Comparison of ENCODE assay signal across 10 cellular contexts in the genomic region with DNA sequence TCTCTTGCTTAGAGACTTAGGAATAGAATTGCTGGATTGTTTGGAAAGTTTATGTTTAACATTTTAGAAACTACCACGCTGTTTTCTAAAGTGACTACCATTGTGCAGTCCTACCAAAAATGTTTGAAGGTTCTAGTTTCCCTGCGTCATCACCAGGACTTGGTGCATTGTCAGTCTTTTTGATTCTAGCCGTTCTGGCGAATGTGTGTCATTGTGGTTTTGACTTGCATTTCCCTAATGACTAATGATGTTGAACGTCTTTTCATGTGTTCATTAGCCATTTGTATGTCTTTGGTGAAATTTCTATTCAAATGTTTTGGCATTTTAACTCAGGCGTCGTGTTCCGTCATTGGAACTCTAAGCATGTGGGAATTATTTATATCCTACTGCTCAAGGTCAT. TPM values are rescaled to one million over a fixed set of nuclear protein-coding genes. Genes with fewer than 3 reads are reported as not detected.
A peak's percentile ranks its signal among the peaks of the same experiment; 100 is the strongest.
DNase-seq lines count a peak whose midpoint lies in the region; ATAC-seq and TF ChIP-seq lines count a peak whose summit lies in the region.
"Had no signal": no experiment of that assay in that cellular context is flagged by ENCODE, and none has a peak within 500 bp of the region (broad histone marks: within the 10 kb centered on the region; RNA-seq: fewer than 3 reads in every experiment).

No MANE protein-coding gene starts in this region.

- peaks cover 11% of the 10 kb centered on the region for H3K9me3 Mint-ChIP-seq in activated naive CD8-positive, alpha-beta T cell treated with anti-CD3 and anti-CD28 coated beads for 36 hours

- peaks cover 5% of the 10 kb centered on the region for H3K9me3 ChIP-seq in left ventricle myocardium inferior (replicated peaks)
- no peaks in the 10 kb centered on the region for H3K9me3 ChIP-seq in right cardiac atrium (ENCODE audit: control insufficient read depth, low read length)
- no peaks in the 10 kb centered on the region for H3K9me3 ChIP-seq in psoas muscle
- H3K9me3 ChIP-seq in body of pancreas, result no peaks in the 10 kb centered on the region

- intact Hi-C loops in left ventricle myocardium inferior (cut with micrococcal nuclease), result no loop called here
- intact Hi-C loops in right cardiac atrium (cut with DNase I), result no loop called here
- intact Hi-C loops in psoas muscle (cut with DNase I), result loop anchor here in 1 of 2 donors (10.0 kb wide), 1 partner anchor 57 kb away; no protein-coding TSS in a partner anchor
- intact Hi-C loops in body of pancreas (cut with DNase I), result no loop called here
- intact Hi-C loops in lower leg skin (cut with DNase I; ENCODE audit: low total_unique reads), result no loop called here

- TF ChIP-seq CTCF in left ventricle myocardium inferior (IDR thresholded peaks at IDR 0.05; ENCODE audit: borderline replicate concordance) (no peak), psoas muscle (IDR thresholded peaks at IDR 0.05) (no peak), body of pancreas (IDR thresholded peaks at IDR 0.05) (no peak), lower leg skin (IDR thresholded peaks at IDR 0.05) (no peak)

- H3K27me3 ChIP-seq in left ventricle myocardium inferior (ENCODE audit: low read depth) (no peaks in the 10 kb centered on the region), right cardiac atrium (ENCODE audit: control insufficient read depth, insufficient read depth) (no peaks in the 10 kb centered on the region), psoas muscle (ENCODE audit: insufficient read depth in 3 of 3, low read length in 2 of 3) (no peaks in the 10 kb centered on the region), body of pancreas (no peaks in the 10 kb centered on the region)
- H3K27me3 ChIP-seq: BLaER1 treated with 17β-estradiol and CSF1 and Interleukin-3, amounts not matched to agents 10 nM and 100 nM had no signal

- peak overlapping the region; percentile 48 for H3K4me3 Mint-ChIP-seq in activated naive CD8-positive, alpha-beta T cell treated with anti-CD3 and anti-CD28 coated beads for 36 hours

- peaks cover 76% of the 10 kb centered on the region for H3K36me3 Mint-ChIP-seq in activated naive CD8-positive, alpha-beta T cell treated with anti-CD3 and anti-CD28 coated beads for 36 hours

- H3K36me3 ChIP-seq in left ventricle myocardium inferior, result peaks cover 88% of the 10 kb centered on the region
- H3K36me3 ChIP-seq in psoas muscle (ENCODE audit: insufficient read depth in 1 of 2, low read depth in 1 of 2), result peaks cover 3 to 100% of the 10 kb centered on the region in 2 donors
- H3K36me3 ChIP-seq in body of pancreas (replicated peaks in 1 of 2; ENCODE audit: insufficient read depth in 1 of 2, low read depth in 2 of 2), result peaks cover 4 to 49% of the 10 kb centered on the region in 2 donors

- peak overlapping the region; percentile 65 for H3K27ac Mint-ChIP-seq in activated naive CD8-positive, alpha-beta T cell treated with anti-CD3 and anti-CD28 coated beads for 36 hours

- ATAC-seq in right cardiac atrium (no peak), psoas muscle (peak in 1 of 4 donors; percentile 43), body of pancreas (no peak), GM21526 (IDR thresholded peaks at IDR 0.05; ENCODE audit: low FRiP score, unreplicated experiment) (no peak), GM18858 (IDR thresholded peaks at IDR 0.05; ENCODE audit: unreplicated experiment) (no peak)

- DNase-seq in left ventricle myocardium inferior (no peak), right cardiac atrium (no peak), psoas muscle (no peak), body of pancreas (no peak), lower leg skin (ENCODE audit: low spot score in 2 of 2) (no peak)
- DNase-seq in activated naive CD8-positive, alpha-beta T cell treated with anti-CD3 and anti-CD28 coated beads for 36 hours, result peak; percentile 52
- DNase-seq: WERI-Rb-1 had no signal

- TF ChIP-seq POLR2A in body of pancreas (IDR thresholded peaks at IDR 0.05), result no peak
- no peak for TF ChIP-seq POLR2A in lower leg skin (IDR thresholded peaks at IDR 0.05)

- WGBS in right cardiac atrium, result 73% methylated on average over 8 of the region's 8 CpGs
- 47 to 64% (median 52%) methylated on average over 8 of the region's 8 CpGs for WGBS in psoas muscle, 3 donors
- 65 to 66% methylated on average over 8 of the region's 8 CpGs for WGBS in body of pancreas, 2 donors
- 80 to 81% methylated on average over 8 of the region's 8 CpGs for WGBS in lower leg skin, 2 donors

- H3K4me1 ChIP-seq in left ventricle myocardium inferior (peaks cover 22% of the 10 kb centered on the region), right cardiac atrium (ENCODE audit: control insufficient read depth, insufficient read depth, low read length) (no peaks in the 10 kb centered on the region), psoas muscle (peaks cover 11% of the 10 kb centered on the region), body of pancreas (peaks cover 6% of the 10 kb centered on the region)

- H3K27ac ChIP-seq in left ventricle myocardium inferior (replicated peaks), result peak overlapping the region; percentile 59
- no peak overlapping the region for H3K27ac ChIP-seq in right cardiac atrium (ENCODE audit: low read length)
- H3K27ac ChIP-seq in psoas muscle, result peak overlapping the region; percentile 17
- H3K27ac ChIP-seq in body of pancreas, result no peak overlapping the region
- H3K27ac ChIP-seq: WERI-Rb-1 had no signal

- H3K4me1 Mint-ChIP-seq in activated naive CD8-positive, alpha-beta T cell treated with anti-CD3 and anti-CD28 coated beads for 36 hours, result peaks cover 46% of the 10 kb centered on the region

- H3K4me3 ChIP-seq in left ventricle myocardium inferior (no peak overlapping the region), right cardiac atrium (ENCODE audit: low read length) (no peak overlapping the region), psoas muscle (no peak overlapping the region), body of pancreas (no peak overlapping the region), lower leg skin (ENCODE audit: low read depth, poor library complexity, severe bottlenecking) (no peak overlapping the region)
- H3K4me3 ChIP-seq: BLaER1 treated with 17β-estradiol and CSF1 and Interleukin-3, amounts not matched to agents 10 nM and 100 nM had no signal

- H3K27me3 Mint-ChIP-seq in activated naive CD8-positive, alpha-beta T cell treated with anti-CD3 and anti-CD28 coated beads for 36 hours, result no peaks in the 10 kb centered on the region

RNA-seq across cellular contexts. Expression of a gene that starts 58.0 kb away (rescaled TPM):
- total RNA-seq in left ventricle myocardium inferior (41.3 TPM), right cardiac atrium (10 to 100 TPM; 62.7 to 83.6 (median 65.1) TPM), psoas muscle (10 to 100 TPM; 40.9 to 53.0 (median 49.4) TPM), body of pancreas (10 to 100 TPM; 63.9 to 70.0 TPM), lower leg skin (100 to 1,000 TPM in 1 of 4 donors, 10 to 100 TPM in 3; 75.8 to 175 (median 88.6) TPM)
- polyA plus RNA-seq in right cardiac atrium (28.4 TPM), psoas muscle (10 to 100 TPM; 11.1 to 37.5 (median 12.9) TPM)
- total RNA-seq in activated naive CD8-positive, alpha-beta T cell treated with anti-CD3 and anti-CD28 coated beads for 36 hours, result 10 to 100 TPM; 92.8 to 95.7 TPM

Comparison
In these comparisons a context has a peak if more than half of its experiments do, and no peak if none do; other contexts are left out.
1. H3K27ac ChIP-seq: peak in left ventricle myocardium inferior (single experiment) and psoas muscle (single experiment); none in right cardiac atrium (single experiment) and body of pancreas (0 of 4).